In the genomic region with DNA sequence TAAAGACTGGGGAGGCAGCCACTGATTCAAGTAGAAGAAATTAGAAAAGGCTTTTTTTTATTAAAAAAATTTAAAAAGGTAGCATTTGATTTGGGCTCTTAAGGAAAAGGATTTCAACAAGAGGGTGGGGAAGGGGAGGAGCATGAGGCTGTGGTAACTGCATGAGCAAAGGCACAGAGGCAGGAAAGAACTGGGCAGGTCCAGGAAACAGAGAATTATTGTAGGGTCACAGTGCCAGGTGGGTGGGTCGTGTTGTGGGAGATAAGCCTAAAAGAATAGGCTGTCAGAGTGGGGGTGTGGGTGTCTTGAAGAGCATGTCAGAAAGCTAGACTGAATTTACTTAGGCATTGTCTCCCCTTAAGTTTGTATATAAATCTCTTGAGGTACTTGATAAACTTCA, we compare ENCODE assay signal across 1 cellular context.
TF ChIP-seq lines count a peak whose summit lies in the region.

No MANE protein-coding gene starts in this region.

TF ChIP-seq in HEK293, 187 proteins besides CTCF, POLR2A, EP300 and RAD21 (continued from another document):
- TF ChIP-seq ZNF26 (tag by site-specific recombination; IDR thresholded peaks at IDR 0.05), result no peak
- no peak for TF ChIP-seq ZSCAN23 (tag by site-specific recombination; IDR thresholded peaks at IDR 0.05)
- TF ChIP-seq GLIS1 (tag by site-specific recombination; IDR thresholded peaks at IDR 0.05), result no peak
- TF ChIP-seq SP7 (tag by site-specific recombination; IDR thresholded peaks at IDR 0.05), result no peak
- TF ChIP-seq EGR2 (tag by site-specific recombination; IDR thresholded peaks at IDR 0.05; ENCODE audit: low read depth), result peak; percentile 87
TF ChIP-seq in HEK293: peak in this region for 5.
